In genomic region chr6:14092861-14093789, GRCh38 we compare ENCODE assay signal across 16 cellular contexts. TPM values are rescaled to one million over a fixed set of nuclear protein-coding genes. Genes with fewer than 3 reads are reported as not detected.
DNase-seq lines count a peak whose midpoint lies in the region; ATAC-seq and TF ChIP-seq lines count a peak whose summit lies in the region.
"Had no signal": no experiment of that assay in that cellular context is flagged by ENCODE, and none has a peak within 500 bp of the region (broad histone marks: within the 10 kb centered on the region; RNA-seq: fewer than 3 reads in every experiment).

No MANE protein-coding gene starts in this region.

- H3K4me3 ChIP-seq in tibial nerve = no peak overlapping the region
- H3K4me3 ChIP-seq: left lung, thoracic aorta had no signal

- peaks cover 0 to 32% (median 14%) of the 10 kb centered on the region in 4 donors for H3K4me1 ChIP-seq in tibial nerve
- H3K4me1 ChIP-seq: left lung had no signal

- no peak overlapping the region for H3K4me3 Mint-ChIP-seq in activated naive CD8-positive, alpha-beta T cell treated with anti-CD3 and anti-CD28 coated beads, Interleukin-2, amount 50 U/mL, for 24 hours
- H3K4me3 Mint-ChIP-seq in activated naive CD8-positive, alpha-beta T cell treated with anti-CD3 and anti-CD28 coated beads for 36 hours = no peak overlapping the region
- H3K4me3 Mint-ChIP-seq: T-helper 1 cell treated with Interleukin-12 subunit alpha and Interleukin-12 subunit beta and Interleukin-4 antibody, amounts not matched to agents 30 μg/mL and 1 μg/mL, for 36 hours had no signal

- TF ChIP-seq EP300 in tibial nerve (IDR thresholded peaks at IDR 0.05) = peak in 1 of 2 donors; percentile 45

- no peaks in the 10 kb centered on the region for H3K27me3 ChIP-seq in tibial nerve
- H3K27me3 ChIP-seq: left lung had no signal

- TF ChIP-seq CTCF in tibial nerve (IDR thresholded peaks at IDR 0.05) = no peak

- H3K9me3 ChIP-seq in tibial nerve = no peaks in the 10 kb centered on the region
- H3K9me3 ChIP-seq: left lung, thoracic aorta had no signal

- peak overlapping the region; percentile 73 for H3K27ac Mint-ChIP-seq in activated naive CD8-positive, alpha-beta T cell treated with anti-CD3 and anti-CD28 coated beads, Interleukin-2, amount 50 U/mL, for 24 hours
- H3K27ac Mint-ChIP-seq in activated naive CD8-positive, alpha-beta T cell treated with anti-CD3 and anti-CD28 coated beads for 36 hours = no peak overlapping the region
- H3K27ac Mint-ChIP-seq: T-helper 1 cell treated with Interleukin-12 subunit alpha and Interleukin-12 subunit beta and Interleukin-4 antibody, amounts not matched to agents 30 μg/mL and 1 μg/mL, for 36 hours had no signal

- H3K36me3 Mint-ChIP-seq in activated naive CD8-positive, alpha-beta T cell treated with anti-CD3 and anti-CD28 coated beads, Interleukin-2, amount 50 U/mL, for 24 hours (ENCODE audit: low read depth) = no peaks in the 10 kb centered on the region
- peaks cover 6% of the 10 kb centered on the region for H3K36me3 Mint-ChIP-seq in activated naive CD8-positive, alpha-beta T cell treated with anti-CD3 and anti-CD28 coated beads for 36 hours

- H3K27ac ChIP-seq in tibial nerve = peak overlapping the region in 3 of 4 donors; percentile 5 to 83 (median 69)
- H3K27ac ChIP-seq: HL-60, left lung, thoracic aorta had no signal

- no peak for TF ChIP-seq POLR2A in tibial nerve (IDR thresholded peaks at IDR 0.05)

- ATAC-seq in activated naive CD8-positive, alpha-beta T cell treated with anti-CD3 and anti-CD28 coated beads, Interleukin-2, amount 50 U/mL, for 24 hours = no peak
- ATAC-seq in HG03442 (IDR thresholded peaks at IDR 0.05; ENCODE audit: unreplicated experiment) (no peak), HG02840 (IDR thresholded peaks at IDR 0.05; ENCODE audit: low FRiP score, unreplicated experiment) (no peak)

- no peaks in the 10 kb centered on the region for H3K9me3 Mint-ChIP-seq in activated naive CD8-positive, alpha-beta T cell treated with anti-CD3 and anti-CD28 coated beads, Interleukin-2, amount 50 U/mL, for 24 hours
- H3K9me3 Mint-ChIP-seq in activated naive CD8-positive, alpha-beta T cell treated with anti-CD3 and anti-CD28 coated beads for 36 hours = peaks cover 9% of the 10 kb centered on the region
- H3K9me3 Mint-ChIP-seq: T-helper 1 cell treated with Interleukin-12 subunit alpha and Interleukin-12 subunit beta and Interleukin-4 antibody, amounts not matched to agents 30 μg/mL and 1 μg/mL, for 36 hours had no signal

- no peak for DNase-seq in activated naive CD8-positive, alpha-beta T cell treated with anti-CD3 and anti-CD28 coated beads, Interleukin-2, amount 50 U/mL, for 24 hours
- no peak for DNase-seq in activated naive CD8-positive, alpha-beta T cell treated with anti-CD3 and anti-CD28 coated beads for 36 hours
- DNase-seq in amniotic epithelial cell (ENCODE audit: low read depth) = peak; percentile 16
- peak; percentile 46 for DNase-seq in foreskin melanocyte
- no peak for DNase-seq in tibial nerve (ENCODE audit: low spot score in 2 of 2)
- DNase-seq in islet precursor cell = no peak
- DNase-seq: activated T-cell treated with anti-CD3 and anti-CD28 coated beads, Interleukin-2, amount 50 U/mL, for 1 hour; left lung; NCI-H187; NCI-H774; stimulated activated CD4-positive, alpha-beta T cell treated with anti-CD3 and anti-CD28 coated beads, Interleukin-1b, Interleukin-23, amount 100 ng/mL, for 48 hours had no signal

- WGBS in tibial nerve, 2 donors = 53 to 55% methylated on average over 11 of the region's 11 CpGs

- no peaks in the 10 kb centered on the region for H3K36me3 ChIP-seq in tibial nerve
- H3K36me3 ChIP-seq: left lung, thoracic aorta had no signal

- peaks cover 64% of the 10 kb centered on the region for H3K4me1 Mint-ChIP-seq in activated naive CD8-positive, alpha-beta T cell treated with anti-CD3 and anti-CD28 coated beads, Interleukin-2, amount 50 U/mL, for 24 hours
- H3K4me1 Mint-ChIP-seq in activated naive CD8-positive, alpha-beta T cell treated with anti-CD3 and anti-CD28 coated beads for 36 hours = peaks cover 46% of the 10 kb centered on the region

- H3K27me3 Mint-ChIP-seq in activated naive CD8-positive, alpha-beta T cell treated with anti-CD3 and anti-CD28 coated beads, Interleukin-2, amount 50 U/mL, for 24 hours = peaks cover 4% of the 10 kb centered on the region
- peaks cover 4% of the 10 kb centered on the region for H3K27me3 Mint-ChIP-seq in activated naive CD8-positive, alpha-beta T cell treated with anti-CD3 and anti-CD28 coated beads for 36 hours

RNA-seq across cellular contexts. Expression of gene CD83, which starts 24.4 kb away (rescaled TPM):
- 10 to 100 TPM; 45.0 to 46.9 TPM for total RNA-seq in activated naive CD8-positive, alpha-beta T cell treated with anti-CD3 and anti-CD28 coated beads for 36 hours
- 1 to 10 TPM; 2.1 to 5.3 (median 3.7) TPM for total RNA-seq in tibial nerve

Comparison
In these comparisons a context has a peak if more than half of its experiments do, and no peak if none do; other contexts are left out.
1. DNase-seq: peak in amniotic epithelial cell (single experiment) and foreskin melanocyte (single experiment); none in activated naive CD8-positive, alpha-beta T cell treated with anti-CD3 and anti-CD28 coated beads, Interleukin-2, amount 50 U/mL, for 24 hours (single experiment), activated naive CD8-positive, alpha-beta T cell treated with anti-CD3 and anti-CD28 coated beads for 36 hours (single experiment), tibial nerve (0 of 2) and islet precursor cell (single experiment).
2. RNA of gene CD83, which starts 24.4 kb away (total RNA-seq): 45.0 to 46.9 TPM in activated naive CD8-positive, alpha-beta T cell treated with anti-CD3 and anti-CD28 coated beads for 36 hours; 2.1 to 5.3 TPM in tibial nerve; every median in the first group is over 4 times any median in the second.